ENCODE assay signal across 18 cellular contexts in the genomic region with DNA sequence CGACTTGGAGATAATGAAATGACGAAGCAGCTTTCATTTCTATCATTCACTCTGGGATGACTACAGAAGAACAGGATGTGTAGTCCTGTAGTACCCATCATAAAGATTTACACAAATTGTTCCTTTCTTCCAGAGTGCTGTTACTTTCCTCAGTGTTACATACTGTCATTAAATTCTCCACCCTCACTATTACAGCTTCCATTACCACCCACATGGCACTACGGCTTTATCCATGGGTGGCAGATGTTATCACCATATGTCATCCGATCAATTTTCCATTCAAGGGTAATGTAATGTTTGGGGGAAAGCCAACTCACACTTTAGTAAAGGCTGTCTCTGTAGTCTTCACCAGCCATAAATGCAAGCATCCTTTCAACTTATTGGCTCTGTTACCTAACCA. TPM values are rescaled to one million over a fixed set of nuclear protein-coding genes. Genes with fewer than 3 reads are reported as not detected.
DNase-seq lines count a peak whose midpoint lies in the region; ATAC-seq and TF ChIP-seq lines count a peak whose summit lies in the region.
"Had no signal": no experiment of that assay in that cellular context is flagged by ENCODE, and none has a peak within 500 bp of the region (broad histone marks: within the 10 kb centered on the region; RNA-seq: fewer than 3 reads in every experiment).

No MANE protein-coding gene starts in this region.

- H3K4me3 ChIP-seq in BE2C (ENCODE audit: low read depth, low read length) (peak overlapping the region; percentile 37), SK-N-SH (ENCODE audit: low read depth in 2 of 2, low read length in 1 of 2) (peak overlapping the region in 1 of 2 experiments; percentile 2; a peak in 2 of 4 replicates), osteoblast (ENCODE audit: insufficient read depth, low read length) (no peak overlapping the region)
- H3K4me3 ChIP-seq: body of pancreas, gastroesophageal sphincter, vagina had no signal

- POLR2A ChIA-PET in SK-N-SH (lab: Yijun Ruan, JAX): no interaction called here

- no peaks in the 10 kb centered on the region for H3K4me1 ChIP-seq in BE2C
- H3K4me1 ChIP-seq in SK-N-SH (ENCODE audit: control insufficient read depth in 1 of 2, insufficient read depth in 2 of 2, low read depth in 1 of 2, low read length in 1 of 2): peaks cover 0 to 8% of the 10 kb centered on the region in 2 experiments; a peak in 3 of 4 replicates
- H3K4me1 ChIP-seq in osteoblast (ENCODE audit: insufficient read depth, low read length): no peaks in the 10 kb centered on the region
- H3K4me1 ChIP-seq: body of pancreas, gastroesophageal sphincter, vagina had no signal

- H3K27ac ChIP-seq in SK-N-SH (ENCODE audit: low read depth in 2 of 2, low read length in 1 of 2): peak overlapping the region; percentile 35 to 95; a peak in 3 of 4 replicates
- no peak overlapping the region for H3K27ac ChIP-seq in osteoblast (ENCODE audit: low read depth, low read length)
- H3K27ac ChIP-seq: body of pancreas, gastroesophageal sphincter, vagina had no signal

- DNase-seq in BE2C (peak; percentile 20), NCI-H128 (lab: John Stamatoyannopoulos, UW; ENCODE audit: unreplicated experiment) (peak; percentile 58), NCI-H2227 treated with DMSO at 0.1 percent for 48 hours (lab: John Stamatoyannopoulos, UW) (peak; percentile 93), SK-N-SH (peak; percentile 47), osteoblast (ENCODE audit: insufficient read length, low spot score, missing footprints) (no peak), COLO668 (lab: John Stamatoyannopoulos, UW; ENCODE audit: unreplicated experiment) (no peak)
- no peak for DNase-seq in activated CD8-positive, alpha-beta memory T cell treated with anti-CD3 and anti-CD28 coated beads, Interleukin-2, amount 50 U/mL, for 48 hours
- DNase-seq: activated CD4-positive, alpha-beta T cell treated with anti-CD3 and anti-CD28 coated beads, Interleukin-2, amount 50 U/mL, for 4 hours; activated T-cell treated with anti-CD3 and anti-CD28 coated beads, Interleukin-2, amount 50 U/mL, for 24 hours; body of pancreas; CD4-positive, CD25-positive, alpha-beta regulatory T cell; dermis blood vessel endothelial cell; left ventricle myocardium superior; nucleus accumbens had no signal

- H3K79me2 ChIP-seq in SK-N-SH (ENCODE audit: insufficient read depth) (no peaks in the 10 kb centered on the region), osteoblast (ENCODE audit: insufficient read depth, low read length) (no peaks in the 10 kb centered on the region)

- no peak for TF ChIP-seq CTCF in BE2C (IDR thresholded peaks at IDR 0.05; ENCODE audit: low read depth, low read length)
- no peak for TF ChIP-seq CTCF in SK-N-SH (IDR thresholded peaks at IDR 0.05)
- no peak for TF ChIP-seq CTCF in osteoblast (IDR thresholded peaks at IDR 0.05; ENCODE audit: extremely low read depth, low read depth, low read length)

- no peaks in the 10 kb centered on the region for H3K9me3 ChIP-seq in BE2C
- H3K9me3 ChIP-seq in SK-N-SH: no peaks in the 10 kb centered on the region
- H3K9me3 ChIP-seq in osteoblast (ENCODE audit: low read depth, low read length): no peaks in the 10 kb centered on the region
- H3K9me3 ChIP-seq: body of pancreas, gastroesophageal sphincter, vagina had no signal

- H3K9ac ChIP-seq in SK-N-SH: no peak overlapping the region

- no peak for ATAC-seq in GM18498 (IDR thresholded peaks at IDR 0.05; ENCODE audit: unreplicated experiment)
- ATAC-seq: activated naive CD4-positive, alpha-beta T cell treated with anti-CD3 and anti-CD28 coated beads, Interleukin-2, amount 50 U/mL, for 72 hours; body of pancreas; gastroesophageal sphincter; left ventricle myocardium superior had no signal

- CTCF ChIA-PET in SK-N-SH (lab: Yijun Ruan, JAX): interaction anchor here (1.2 kb wide), 1 partner anchor 238 kb away, joined by 4 read pairs; no protein-coding TSS in a partner anchor

- TF ChIP-seq RAD21 in SK-N-SH (IDR thresholded peaks at IDR 0.05; ENCODE audit: low read length): peak; percentile 11; the same call in 1 of the 2 replicates

- peak overlapping the region; percentile 60; the same call in 1 of the 2 replicates for H3K4me2 ChIP-seq in SK-N-SH
- H3K4me2 ChIP-seq in osteoblast (ENCODE audit: insufficient read depth, low read length): no peak overlapping the region

- no peaks in the 10 kb centered on the region for H3K27me3 ChIP-seq in BE2C
- H3K27me3 ChIP-seq in SK-N-SH (ENCODE audit: insufficient read depth): no peaks in the 10 kb centered on the region
- no peaks in the 10 kb centered on the region for H3K27me3 ChIP-seq in osteoblast (ENCODE audit: insufficient read depth, low read length)
- H3K27me3 ChIP-seq: body of pancreas, gastroesophageal sphincter, vagina had no signal

- H3K9me2 ChIP-seq in SK-N-SH: no peaks in the 10 kb centered on the region

- TF ChIP-seq EP300 in SK-N-SH (IDR thresholded peaks at IDR 0.05; ENCODE audit: borderline replicate concordance in 1 of 2, low read depth in 1 of 2, low read length in 1 of 2): 0 out of 4 replicates have a peak, but pooled peaks of 1 of the 2 experiments have one; percentile 54

- WGBS in SK-N-SH (ENCODE audit: low lambda C conversion rate): 15% methylated on average over 4 of the region's 4 CpGs

- peaks cover 10% of the 10 kb centered on the region for H3F3A ChIP-seq in SK-N-SH (replicated peaks; ENCODE audit: insufficient read depth)

- H2AFZ ChIP-seq in SK-N-SH (ENCODE audit: low read depth): peak overlapping the region; percentile 77
- no peak overlapping the region for H2AFZ ChIP-seq in osteoblast (ENCODE audit: low read length)

- H4K20me1 ChIP-seq in SK-N-SH (ENCODE audit: insufficient read depth): no peaks in the 10 kb centered on the region
- H4K20me1 ChIP-seq in osteoblast (ENCODE audit: insufficient read depth, low read length): no peaks in the 10 kb centered on the region

- H3K36me3 ChIP-seq in BE2C: no peaks in the 10 kb centered on the region
- no peaks in the 10 kb centered on the region for H3K36me3 ChIP-seq in SK-N-SH (replicated peaks in 1 of 2; ENCODE audit: control insufficient read depth in 1 of 2, insufficient read depth in 2 of 2, low read length in 1 of 2)
- no peaks in the 10 kb centered on the region for H3K36me3 ChIP-seq in osteoblast (ENCODE audit: insufficient read depth, low read length)
- H3K36me3 ChIP-seq: gastroesophageal sphincter, vagina had no signal

TF ChIP-seq in SK-N-SH, 30 proteins besides CTCF, POLR2A, EP300 and RAD21:
- peak; percentile 67 for TF ChIP-seq MXI1 (IDR thresholded peaks at IDR 0.05; ENCODE audit: low read depth, low read length)
- peak; percentile 85 for TF ChIP-seq GATA2 (CRISPR knock-in tag; IDR thresholded peaks at IDR 0.05)
- no peak for TF ChIP-seq RXRA (IDR thresholded peaks at IDR 0.05; ENCODE audit: borderline replicate concordance, low read depth)

RNA-seq across cellular contexts. Expression of gene CSRNP3, which starts 7.1 kb away (rescaled TPM):
- 9.4 TPM for polyA plus RNA-seq in BE2C (2012; ENCODE audit: insufficient read depth, insufficient read length, low read depth)
- 1.0 and 2.4 TPM in 2 replicates for polyA plus RNA-seq in SK-N-SH (2012; rRNA removed)
- 1.9 and 2.8 TPM in 2 replicates for polyA plus RNA-seq in SK-N-SH (2012; cell fraction: cytosol; rRNA removed)
- 0.72 and 1.2 TPM in 2 replicates for polyA plus RNA-seq in SK-N-SH (2012; cell fraction: nucleus; rRNA removed)
- total RNA-seq in osteoblast: 1.4 and 2.7 TPM in 2 replicates
- total RNA-seq: activated naive CD4-positive, alpha-beta T cell treated with anti-CD3 and anti-CD28 coated beads, Interleukin-2, amount 50 U/mL, for 72 hours; CD4-positive, CD25-positive, alpha-beta regulatory T cell had no signal
- polyA plus RNA-seq: CD4-positive, CD25-positive, alpha-beta regulatory T cell had no signal

Comparison
In these comparisons a context has a peak if more than half of its experiments do, and no peak if none do; other contexts are left out.
1. DNase-seq: peak in BE2C (single experiment), NCI-H128 (single experiment), NCI-H2227 treated with DMSO at 0.1 percent for 48 hours (single experiment) and SK-N-SH (single experiment); none in activated CD8-positive, alpha-beta memory T cell treated with anti-CD3 and anti-CD28 coated beads, Interleukin-2, amount 50 U/mL, for 48 hours (single experiment), osteoblast (single experiment) and COLO668 (single experiment).